Comparison of ENCODE assay signal across 8 cellular contexts in genomic region chr4:69057620-69058409, GRCh38. TPM values are rescaled to one million over a fixed set of nuclear protein-coding genes. Genes with fewer than 3 reads are reported as not detected.
DNase-seq lines count a peak whose midpoint lies in the region; ATAC-seq, FAIRE-seq and TF ChIP-seq lines count a peak whose summit lies in the region.

No MANE protein-coding gene starts in this region.

- no peak for TF ChIP-seq CTCF in liver (IDR thresholded peaks at IDR 0.05; ENCODE audit: low read depth, low read length, missing input control)

- DNase-seq in RCC 7860 (ENCODE audit: low spot score) (peak; percentile 50), CD1c-positive myeloid dendritic cell (ENCODE audit: extremely low spot score) (no peak), mucosa of gallbladder (ENCODE audit: low spot score) (no peak), NCI-H2227 treated with DMSO at 0.1 percent for 48 hours (lab: John Stamatoyannopoulos, UW) (no peak)
- no peak for DNase-seq in stimulated activated CD4-positive, alpha-beta T cell treated with anti-CD3 and anti-CD28 coated beads, Interleukin-2, amount 100 ng/mL, for 48 hours

- peak overlapping the region; percentile 89 to 95 for H3K9ac ChIP-seq in liver (ENCODE audit: low read depth in 1 of 2, low read length in 2 of 2)

- peak overlapping the region; percentile 39 to 61 (median 60) for H3K4me3 ChIP-seq in liver (ENCODE audit: low read depth in 1 of 3, low read length in 3 of 3)

- H3K4me1 ChIP-seq in liver (ENCODE audit: control insufficient read depth in 4 of 4, insufficient read depth in 4 of 4, low read length in 3 of 4) = peaks cover 0 to 41% (median 18%) of the 10 kb centered on the region in 4 donors

- ATAC-seq in GM18499 (IDR thresholded peaks at IDR 0.05; ENCODE audit: insufficient read depth, unreplicated experiment) = peak; percentile 63
- peak; percentile 80 for ATAC-seq in HG02610 (IDR thresholded peaks at IDR 0.05; ENCODE audit: unreplicated experiment)

- peak; percentile 16 to 27 for TF ChIP-seq RAD21 in liver (IDR thresholded peaks at IDR 0.05)

- FAIRE-seq in RCC 7860 (lab: Jason Lieb, UNC) = no peak

- H3K9me3 ChIP-seq in liver (ENCODE audit: control insufficient read depth in 4 of 4, low read length in 3 of 4) = no peaks in the 10 kb centered on the region

- peak overlapping the region; percentile 92 to 93 for H3K27ac ChIP-seq in liver (ENCODE audit: low read depth in 1 of 2, low read length in 2 of 2)

- no peaks in the 10 kb centered on the region for H3K27me3 ChIP-seq in liver (ENCODE audit: control insufficient read depth in 4 of 4, insufficient read depth in 4 of 4, low read length in 3 of 4)

- WGBS in liver = 16% methylated on average over 5 of the region's 5 CpGs

- H3K36me3 ChIP-seq in liver (ENCODE audit: control insufficient read depth in 4 of 4, insufficient read depth in 3 of 4, low read depth in 1 of 4, low read length in 3 of 4) = no peaks in the 10 kb centered on the region

TF ChIP-seq in liver, 16 proteins besides CTCF, POLR2A, EP300 and RAD21:
- TF ChIP-seq YY1 (IDR thresholded peaks at IDR 0.05) = no peak
- TF ChIP-seq SP1 (IDR thresholded peaks at IDR 0.05) = no peak
- no peak for TF ChIP-seq TAF1 (conservative IDR thresholded peaks at IDR 0.05)
- no peak for TF ChIP-seq JUND (IDR thresholded peaks at IDR 0.05)
- TF ChIP-seq GABPA (IDR thresholded peaks at IDR 0.05 in 1 of 2, conservative IDR thresholded peaks at IDR 0.05 in 1 of 2) = no peak
- peak in 1 of 2 donors; percentile 16 for TF ChIP-seq HNF4A (conservative IDR thresholded peaks at IDR 0.05)
- no peak for TF ChIP-seq REST (IDR thresholded peaks at IDR 0.05)
- TF ChIP-seq HNF4G (IDR thresholded peaks at IDR 0.05) = no peak
- TF ChIP-seq FOXA1 (IDR thresholded peaks at IDR 0.05) = no peak
- TF ChIP-seq FOXA2 (IDR thresholded peaks at IDR 0.05) = no peak
- TF ChIP-seq ZBTB33 (IDR thresholded peaks at IDR 0.05) = no peak
- no peak for TF ChIP-seq NR2F2 (IDR thresholded peaks at IDR 0.05)
- peak in 1 of 2 donors; percentile 15 for TF ChIP-seq RXRA (IDR thresholded peaks at IDR 0.05)

RNA-seq across cellular contexts. Expression of gene UGT2B7, which starts 38.5 kb away (rescaled TPM):
- total RNA-seq in liver (100 to 1,000 TPM in 1 of 2 donors, 1 to 10 TPM in 1; 5.9 to 185 TPM), mucosa of gallbladder (13.9 TPM)
- polyA plus RNA-seq in liver = 100 to 1,000 TPM; 143 to 198 TPM
